Comparison of ENCODE assay signal across 8 cellular contexts in the genomic region with DNA sequence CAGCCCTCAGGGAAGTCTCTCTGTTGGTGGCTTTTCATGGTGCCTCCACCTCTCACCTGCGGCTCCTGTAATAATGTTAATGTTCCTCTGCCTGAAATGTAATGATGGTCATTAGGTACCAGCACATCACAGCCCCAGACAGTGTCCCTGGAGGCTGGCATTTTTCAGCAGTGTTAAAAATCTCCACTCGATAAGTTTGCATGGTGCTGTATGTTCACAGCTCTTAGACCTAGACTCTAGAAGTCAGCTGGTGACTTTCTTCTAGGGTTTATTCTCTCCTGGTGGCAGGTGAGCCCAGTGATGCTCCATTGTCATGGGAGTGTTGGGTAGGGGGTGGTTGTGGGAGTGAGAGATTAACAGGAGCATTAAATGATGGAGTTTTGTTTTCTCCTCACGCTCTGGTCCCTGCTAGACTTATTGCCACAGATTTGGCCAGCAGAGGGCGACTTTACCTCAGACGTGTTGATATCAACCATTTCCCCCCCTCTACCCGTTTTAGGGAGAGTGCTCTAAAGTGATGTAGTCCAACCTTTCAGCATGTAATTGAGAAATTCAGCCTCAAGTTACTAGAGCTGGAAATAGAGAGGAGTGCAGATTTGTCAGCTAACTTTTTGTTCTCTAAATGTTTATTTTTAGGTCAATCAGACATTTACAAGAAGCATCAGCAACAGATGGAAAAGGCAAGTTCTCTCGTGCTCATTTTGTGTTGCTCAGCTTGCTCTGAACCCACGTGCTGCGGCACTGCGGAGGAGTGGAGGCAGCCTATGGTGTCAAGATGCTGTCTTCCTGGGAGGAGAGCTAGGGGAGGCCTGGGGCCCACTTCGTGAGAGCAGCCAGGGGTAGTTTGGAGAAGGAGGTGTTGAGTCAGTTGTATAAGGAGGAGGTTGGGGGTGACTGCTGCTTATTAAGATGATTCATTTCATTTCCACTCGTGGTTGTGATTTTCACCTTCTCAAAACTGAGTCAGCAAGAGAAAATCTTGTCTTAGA.
DNase-seq lines count a peak whose midpoint lies in the region; ATAC-seq lines count a peak whose summit lies in the region.

No MANE protein-coding gene starts in this region.

- no peak overlapping the region for H3K27ac Mint-ChIP-seq in central memory CD8-positive, alpha-beta T cell (ENCODE audit: low read depth)

- DNase-seq in ACHN (peak; percentile 65), GM19240 (ENCODE audit: insufficient read length, low spot score) (peak; percentile 56), NCI-H2227 (lab: John Stamatoyannopoulos, UW; ENCODE audit: unreplicated experiment) (peak; percentile 84), kidney tubule cell (ENCODE audit: low spot score) (peak; percentile 69)
- peak; percentile 74 for DNase-seq in activated CD4-positive, alpha-beta T cell treated with anti-CD3 and anti-CD28 coated beads for 1 hour
- peak; percentile 75 to 84 for DNase-seq in central memory CD8-positive, alpha-beta T cell (ENCODE audit: low spot score in 2 of 2)
- peak; percentile 90 to 91 for DNase-seq in stimulated activated CD4-positive, alpha-beta T cell treated with anti-CD3 and anti-CD28 coated beads, Interleukin-2, amount 100 ng/mL, for 24 hours

- peak; percentile 87 for ATAC-seq in central memory CD8-positive, alpha-beta T cell (replicated peaks; ENCODE audit: extremely low read depth, poor library complexity, severe bottlenecking)
- ATAC-seq in GM21576 (IDR thresholded peaks at IDR 0.05; ENCODE audit: unreplicated experiment) = no peak

- no peaks in the 10 kb centered on the region for H3K9me3 Mint-ChIP-seq in central memory CD8-positive, alpha-beta T cell

- H3K27me3 Mint-ChIP-seq in central memory CD8-positive, alpha-beta T cell = no peaks in the 10 kb centered on the region

- peak overlapping the region; percentile 54 for H3K4me3 Mint-ChIP-seq in central memory CD8-positive, alpha-beta T cell

- H3K36me3 Mint-ChIP-seq in central memory CD8-positive, alpha-beta T cell (ENCODE audit: insufficient read depth) = peaks cover 23% of the 10 kb centered on the region

- peaks cover 24% of the 10 kb centered on the region for H3K4me1 Mint-ChIP-seq in central memory CD8-positive, alpha-beta T cell

- in situ Hi-C loops in ACHN (cut with HindIII; ENCODE audit: low pct_ligation_motif_present, low pct_unique_long_range_greater_than_20kb, low sequenced_read_pairs) = no loop called here
